In genomic region chr4:120841580-120841979, GRCh38 we compare ENCODE assay signal across 31 cellular contexts.
DNase-seq lines count a peak whose midpoint lies in the region; ATAC-seq and TF ChIP-seq lines count a peak whose summit lies in the region.
"Had no signal": no experiment of that assay in that cellular context is flagged by ENCODE, and none has a peak within 500 bp of the region (broad histone marks: within the 10 kb centered on the region; RNA-seq: fewer than 3 reads in every experiment).

No MANE protein-coding gene starts in this region.

- H3K9me3 Mint-ChIP-seq in chondrocyte (ENCODE audit: low read depth) (no peaks in the 10 kb centered on the region), mesothelial cell of epicardium (no peaks in the 10 kb centered on the region)
- H3K9me3 Mint-ChIP-seq: activated B cell treated with CpG ODN at 0.5 μM for 24 hours; activated naive CD4-positive, alpha-beta T cell treated with anti-CD3 and anti-CD28 coated beads for 36 hours; CD8-positive, alpha-beta T cell; naive thymus-derived CD8-positive, alpha-beta T cell; stimulated activated naive CD8-positive, alpha-beta T cell treated with anti-CD3 and anti-CD28 coated beads, Interleukin-15, Interleukin-2, amounts not matched to agents 100 ng/mL and 50 ng/mL, for 24 hours; T-helper 1 cell treated with Interleukin-12 subunit alpha and Interleukin-12 subunit beta and Interleukin-4 antibody, amounts not matched to agents 30 μg/mL and 1 μg/mL, for 36 hours had no signal

- peaks cover 18% of the 10 kb centered on the region for H3K4me1 Mint-ChIP-seq in chondrocyte (ENCODE audit: low read depth)
- H3K4me1 Mint-ChIP-seq in mesothelial cell of epicardium = peaks cover 42% of the 10 kb centered on the region
- H3K4me1 Mint-ChIP-seq: activated B cell treated with CpG ODN at 0.5 μM for 24 hours, B cell had no signal

- H3K4me3 ChIP-seq in AG10803 (ENCODE audit: low read length) (no peak overlapping the region), MG63 (no peak overlapping the region)
- H3K4me3 ChIP-seq: adrenal gland, HAP-1, lower lobe of right lung, pancreas, uterus had no signal

- H3K36me3 Mint-ChIP-seq in chondrocyte (ENCODE audit: low read depth) (no peaks in the 10 kb centered on the region), mesothelial cell of epicardium (no peaks in the 10 kb centered on the region)
- H3K36me3 Mint-ChIP-seq: CD8-positive, alpha-beta T cell had no signal

- in situ Hi-C loops in GM13976 (cut with MboI; ENCODE audit: low sequenced_read_pairs, unreplicated experiment) = no loop called here

- DNase-seq in AG10803 (ENCODE audit: low read depth) (peak; percentile 61), MG63 (peak; percentile 8), chondrocyte (ENCODE audit: low spot score) (no peak), mesothelial cell of epicardium (ENCODE audit: low spot score in 2 of 2, unreplicated experiment in 2 of 2) (no peak), GM13976 (ENCODE audit: low spot score) (no peak)
- no peak for DNase-seq in NK-92 treated with Interleukin-12 subunit alpha and Interleukin-12 subunit beta, amount 100 ng/mL, for 24 hours (lab: John Stamatoyannopoulos, UW)
- DNase-seq: activated B cell treated with CpG ODN at 0.5 μM for 24 hours; activated naive CD4-positive, alpha-beta T cell treated with anti-CD3 and anti-CD28 coated beads for 36 hours; adrenal gland; CD8-positive, alpha-beta T cell; cortex of kidney; DMS 273 treated with DMSO at 0.1 percent for 48 hours; effector memory CD4-positive, alpha-beta T cell; Kasumi-1; lower lobe of right lung; naive thymus-derived CD8-positive, alpha-beta T cell; NCI-H1417 treated with DMSO at 0.1 percent for 48 hours; NCI-H2081; NCI-H2227 treated with DMSO at 0.1 percent for 48 hours; NCI-H526; pancreas; PC-3; retina; small intestine; uterus had no signal

- H3K4me3 Mint-ChIP-seq in chondrocyte (ENCODE audit: unreplicated experiment) (no peak overlapping the region), mesothelial cell of epicardium (no peak overlapping the region)
- H3K4me3 Mint-ChIP-seq: activated B cell treated with CpG ODN at 0.5 μM for 24 hours; activated naive CD4-positive, alpha-beta T cell treated with anti-CD3 and anti-CD28 coated beads for 36 hours; B cell; CD8-positive, alpha-beta T cell; naive thymus-derived CD8-positive, alpha-beta T cell; stimulated activated naive CD8-positive, alpha-beta T cell treated with anti-CD3 and anti-CD28 coated beads, Interleukin-15, Interleukin-2, amounts not matched to agents 100 ng/mL and 50 ng/mL, for 24 hours; T-helper 1 cell treated with Interleukin-12 subunit alpha and Interleukin-12 subunit beta and Interleukin-4 antibody, amounts not matched to agents 30 μg/mL and 1 μg/mL, for 36 hours had no signal

- H3K27ac Mint-ChIP-seq in chondrocyte (ENCODE audit: unreplicated experiment) (peak overlapping the region; percentile 34), mesothelial cell of epicardium (peak overlapping the region; percentile 76)
- H3K27ac Mint-ChIP-seq: activated B cell treated with CpG ODN at 0.5 μM for 24 hours; activated naive CD4-positive, alpha-beta T cell treated with anti-CD3 and anti-CD28 coated beads for 36 hours; B cell; CD8-positive, alpha-beta T cell; naive thymus-derived CD8-positive, alpha-beta T cell; stimulated activated naive CD8-positive, alpha-beta T cell treated with anti-CD3 and anti-CD28 coated beads, Interleukin-15, Interleukin-2, amounts not matched to agents 100 ng/mL and 50 ng/mL, for 24 hours; T-helper 1 cell treated with Interleukin-12 subunit alpha and Interleukin-12 subunit beta and Interleukin-4 antibody, amounts not matched to agents 30 μg/mL and 1 μg/mL, for 36 hours had no signal

- H3K27me3 Mint-ChIP-seq in chondrocyte (ENCODE audit: low read depth) (no peaks in the 10 kb centered on the region), mesothelial cell of epicardium (ENCODE audit: low read depth) (no peaks in the 10 kb centered on the region)
- H3K27me3 Mint-ChIP-seq: activated B cell treated with CpG ODN at 0.5 μM for 24 hours; B cell; naive thymus-derived CD8-positive, alpha-beta T cell; stimulated activated naive CD8-positive, alpha-beta T cell treated with anti-CD3 and anti-CD28 coated beads, Interleukin-15, Interleukin-2, amounts not matched to agents 100 ng/mL and 50 ng/mL, for 24 hours had no signal

- H3K27me3 ChIP-seq in MG63 = no peaks in the 10 kb centered on the region
- H3K27me3 ChIP-seq: adrenal gland, pancreas, uterus had no signal

- ATAC-seq in HG02623 (IDR thresholded peaks at IDR 0.05; ENCODE audit: unreplicated experiment) (no peak), GM18907 (IDR thresholded peaks at IDR 0.05; ENCODE audit: unreplicated experiment) (no peak)
- ATAC-seq: CD8-positive, alpha-beta T cell; naive thymus-derived CD8-positive, alpha-beta T cell; PC-3 had no signal

- H3K36me3 ChIP-seq in MG63 = no peaks in the 10 kb centered on the region
- H3K36me3 ChIP-seq: adrenal gland, HAP-1, lower lobe of right lung, pancreas, uterus had no signal

- no peaks in the 10 kb centered on the region for H3K9me3 ChIP-seq in MG63
- H3K9me3 ChIP-seq: adrenal gland, HAP-1, lower lobe of right lung, pancreas, uterus had no signal

- no peak for TF ChIP-seq CTCF in AG10803 (conservative IDR thresholded peaks at IDR 0.05; ENCODE audit: low read length)
- TF ChIP-seq CTCF in chondrocyte (IDR thresholded peaks at IDR 0.05) = no peak
- no peak for TF ChIP-seq CTCF in mesothelial cell of epicardium (IDR thresholded peaks at IDR 0.05; ENCODE audit: unreplicated experiment)
- no peak for TF ChIP-seq CTCF in GM13976 (IDR thresholded peaks at IDR 0.05; ENCODE audit: borderline replicate concordance, control extremely low read depth, extremely low read depth, insufficient read depth, missing control alignments)

Comparison
In these comparisons a context has a peak if more than half of its experiments do, and no peak if none do; other contexts are left out.
1. DNase-seq: peak in AG10803 (single experiment) and MG63 (single experiment); none in chondrocyte (single experiment), mesothelial cell of epicardium (0 of 2), GM13976 (single experiment) and NK-92 treated with Interleukin-12 subunit alpha and Interleukin-12 subunit beta, amount 100 ng/mL, for 24 hours (single experiment).